In genomic region chr2:231614559-231615057, GRCh38 we compare ENCODE assay signal across 9 cellular contexts. TPM values are rescaled to one million over a fixed set of nuclear protein-coding genes. Genes with fewer than 3 reads are reported as not detected.
DNase-seq lines count a peak whose midpoint lies in the region; ATAC-seq and TF ChIP-seq lines count a peak whose summit lies in the region.
"Had no signal": no experiment of that assay in that cellular context is flagged by ENCODE, and none has a peak within 500 bp of the region (broad histone marks: within the 10 kb centered on the region; RNA-seq: fewer than 3 reads in every experiment).

No MANE protein-coding gene starts in this region.

- H3K9ac ChIP-seq in SU-DHL-6 (ENCODE audit: low read length): peak overlapping the region; percentile 85

- H3K27me3 Mint-ChIP-seq in CD8-positive, alpha-beta memory T cell: peaks cover 0 to 2% of the 10 kb centered on the region in 2 donors
- no peaks in the 10 kb centered on the region for H3K27me3 Mint-ChIP-seq in stimulated activated naive B cell treated with anti-CD40 and anti-IgM and Interleukin-4, amounts not matched to agents 10 μg/mL and 1 μg/mL and 100 μg/mL, for 72 hours

- peak overlapping the region in 7 of 8 donors; percentile 29 to 86 (median 82) for H3K27ac Mint-ChIP-seq in CD8-positive, alpha-beta memory T cell
- H3K27ac Mint-ChIP-seq in stimulated activated naive B cell treated with anti-CD40 and anti-IgM and Interleukin-4, amounts not matched to agents 10 μg/mL and 1 μg/mL and 100 μg/mL, for 72 hours: peak overlapping the region; percentile 99

- CTCF ChIA-PET in CD8-positive, alpha-beta memory T cell (lab: Charles Lee): interaction anchor here (1.3 to 11.5 kb wide), 7 partner anchors 8 to 100 kb away, joined by 4 to 180 read pairs (median 36); partner anchors contain the start of gene PTMA
- CTCF ChIA-PET in HEK293T (lab: Yijun Ruan, JAX): interaction anchor here (3.2 to 4.0 kb wide), 2 partner anchors 59 to 100 kb away, joined by 23 to 37 read pairs; no protein-coding TSS in a partner anchor

- peak overlapping the region; percentile 43 for H3K4me3 ChIP-seq in CD8-positive, alpha-beta memory T cell (ENCODE audit: low read length)
- H3K4me3 ChIP-seq in SU-DHL-6 (ENCODE audit: insufficient read depth, low read length, poor library complexity, severe bottlenecking) (peak overlapping the region; percentile 36), mucosa of descending colon (peak overlapping the region; percentile 22)

- DNase-seq in CD8-positive, alpha-beta memory T cell: peak in 1 of 5 donors; percentile 13
- no peak for DNase-seq in HEK293T (ENCODE audit: extremely low spot score)
- peak in 1 of 3 donors; percentile 64 for DNase-seq in mucosa of descending colon
- peak; percentile 72 for DNase-seq in stimulated activated naive B cell treated with anti-CD40 and anti-IgM and Interleukin-4, amounts not matched to agents 10 μg/mL and 1 μg/mL and 100 μg/mL, for 72 hours
- DNase-seq in NCI-H526 (lab: John Stamatoyannopoulos, UW): no peak

- no peaks in the 10 kb centered on the region for H3K36me3 ChIP-seq in CD8-positive, alpha-beta memory T cell (ENCODE audit: insufficient read depth, low read length)
- H3K36me3 ChIP-seq in SU-DHL-6 (ENCODE audit: low read length): no peaks in the 10 kb centered on the region
- H3K36me3 ChIP-seq in mucosa of descending colon (ENCODE audit: low read depth): peaks cover 3% of the 10 kb centered on the region

- POLR2A ChIA-PET in CD8-positive, alpha-beta memory T cell (lab: Charles Lee): interaction anchor here (2.4 to 3.9 kb wide), 2 partner anchors 94 to 150 kb away, joined by 7 to 48 read pairs; partner anchors contain the start of genes NCL and PTMA
- POLR2A ChIA-PET in HEK293T (lab: Yijun Ruan, JAX): interaction anchor here (1.3 to 4.0 kb wide), 12 partner anchors 10 to 150 kb away, joined by 4 to 44 read pairs (median 9); partner anchors contain the start of genes NCL and PTMA

- H3K27me3 ChIP-seq in CD8-positive, alpha-beta memory T cell (ENCODE audit: insufficient read depth, low read length, poor library complexity, severe bottlenecking): no peaks in the 10 kb centered on the region
- no peaks in the 10 kb centered on the region for H3K27me3 ChIP-seq in SU-DHL-6 (ENCODE audit: low read length)

- no peaks in the 10 kb centered on the region for H3K36me3 Mint-ChIP-seq in CD8-positive, alpha-beta memory T cell
- no peaks in the 10 kb centered on the region for H3K36me3 Mint-ChIP-seq in stimulated activated naive B cell treated with anti-CD40 and anti-IgM and Interleukin-4, amounts not matched to agents 10 μg/mL and 1 μg/mL and 100 μg/mL, for 72 hours

- H3K9me3 Mint-ChIP-seq in CD8-positive, alpha-beta memory T cell: no peaks in the 10 kb centered on the region
- H3K9me3 Mint-ChIP-seq in stimulated activated naive B cell treated with anti-CD40 and anti-IgM and Interleukin-4, amounts not matched to agents 10 μg/mL and 1 μg/mL and 100 μg/mL, for 72 hours: no peaks in the 10 kb centered on the region

- H3K4me3 Mint-ChIP-seq in CD8-positive, alpha-beta memory T cell: peak overlapping the region; percentile 81 to 93 (median 82)
- peak overlapping the region; percentile 89 to 95 for H3K4me3 Mint-ChIP-seq in stimulated activated naive B cell treated with anti-CD40 and anti-IgM and Interleukin-4, amounts not matched to agents 10 μg/mL and 1 μg/mL and 100 μg/mL, for 72 hours

- peak overlapping the region; percentile 88 for H3K4me2 ChIP-seq in SU-DHL-6 (ENCODE audit: low read depth, low read length, poor library complexity, severe bottlenecking)

- ATAC-seq in mucosa of descending colon (no peak), HG02852 (IDR thresholded peaks at IDR 0.05; ENCODE audit: unreplicated experiment) (no peak)
- peak; percentile 9 to 15 for ATAC-seq in stimulated activated naive B cell treated with anti-CD40 and anti-IgM and Interleukin-4, amounts not matched to agents 10 μg/mL and 1 μg/mL and 100 μg/mL, for 72 hours (replicated peaks)

- peaks cover 16 to 41% (median 20%) of the 10 kb centered on the region in 3 donors for H3K4me1 Mint-ChIP-seq in CD8-positive, alpha-beta memory T cell
- peaks cover 48 to 74% of the 10 kb centered on the region in 2 donors for H3K4me1 Mint-ChIP-seq in stimulated activated naive B cell treated with anti-CD40 and anti-IgM and Interleukin-4, amounts not matched to agents 10 μg/mL and 1 μg/mL and 100 μg/mL, for 72 hours

- H3K4me1 ChIP-seq in CD8-positive, alpha-beta memory T cell (ENCODE audit: insufficient read depth, low read length): peaks cover 19% of the 10 kb centered on the region
- peaks cover 42% of the 10 kb centered on the region for H3K4me1 ChIP-seq in mucosa of descending colon (ENCODE audit: low read depth)

- H3F3A ChIP-seq in SU-DHL-6 (ENCODE audit: insufficient read depth): peaks cover 30% of the 10 kb centered on the region

- no peaks in the 10 kb centered on the region for H4K20me1 ChIP-seq in SU-DHL-6 (ENCODE audit: low read depth, low read length)

- TF ChIP-seq CTCF in SU-DHL-6 (IDR thresholded peaks at IDR 0.05; ENCODE audit: insufficient read depth, low read length, poor library complexity, severe bottlenecking) (no peak), mucosa of descending colon (IDR thresholded peaks at IDR 0.05) (no peak)

- intact Hi-C loops in mucosa of descending colon (cut with DNase I, micrococcal nuclease): loop anchor here in 1 of 2 donors (5.0 kb wide), 1 partner anchor 58 kb away; no protein-coding TSS in a partner anchor

- H2AFZ ChIP-seq in SU-DHL-6 (ENCODE audit: low read depth, low read length, severe bottlenecking): peak overlapping the region; percentile 68

- no peaks in the 10 kb centered on the region for H3K79me2 ChIP-seq in SU-DHL-6 (ENCODE audit: insufficient read depth, low read length)

- H3K27ac ChIP-seq in CD8-positive, alpha-beta memory T cell (ENCODE audit: low read depth, low read length): no peak overlapping the region
- H3K27ac ChIP-seq in SU-DHL-6 (ENCODE audit: low read depth, low read length) (peak overlapping the region; percentile 99), cingulate gyrus (ENCODE audit: low read depth, low read length) (peak overlapping the region; percentile 99)

- H3K9me2 ChIP-seq in SU-DHL-6 (replicated peaks; ENCODE audit: insufficient read depth, low read length): no peaks in the 10 kb centered on the region

- H3K9me3 ChIP-seq in CD8-positive, alpha-beta memory T cell (ENCODE audit: low read length): no peaks in the 10 kb centered on the region
- H3K9me3 ChIP-seq in SU-DHL-6 (ENCODE audit: insufficient read depth, low read length) (no peaks in the 10 kb centered on the region), mucosa of descending colon (no peaks in the 10 kb centered on the region)

TF ChIP-seq in HEK293T, 16 proteins besides CTCF, POLR2A, EP300 and RAD21:
- peak; percentile 32 for TF ChIP-seq L3MBTL2 (conservative IDR thresholded peaks at IDR 0.05)
- no peak for TF ChIP-seq FOXA1 (IDR thresholded peaks at IDR 0.05)
TF ChIP-seq in HEK293T: peak in this region for 1.

RNA-seq across cellular contexts. Expression of gene TEX44, which starts 21.9 kb away (rescaled TPM):
- total RNA-seq in CD8-positive, alpha-beta memory T cell: not detected
- not detected for polyA plus RNA-seq in CD8-positive, alpha-beta memory T cell
- total RNA-seq in mucosa of descending colon: not detected
- total RNA-seq: HT1080 had no signal

Comparison
In these comparisons a context has a peak if more than half of its experiments do, and no peak if none do; other contexts are left out.
1. ATAC-seq: peak in stimulated activated naive B cell treated with anti-CD40 and anti-IgM and Interleukin-4, amounts not matched to agents 10 μg/mL and 1 μg/mL and 100 μg/mL, for 72 hours (2 of 2); none in mucosa of descending colon (single experiment) and HG02852 (single experiment).
2. Peak in every context shown above with its lines, with median percentiles within 50 percentile points of each other: H3K4me3 ChIP-seq.